1 cellular context compared by ENCODE assay signal in genomic region chr19:38805180-38805579, GRCh38.
TF ChIP-seq lines count a peak whose summit lies in the region.

No MANE protein-coding gene starts in this region.

TF ChIP-seq in HCT116, 20 proteins besides CTCF, POLR2A, EP300 and RAD21:
- no peak for TF ChIP-seq ZNF274 (IDR thresholded peaks at IDR 0.05; ENCODE audit: low read depth, low read length)
- no peak for TF ChIP-seq EZH2phosphoT487 (IDR thresholded peaks at IDR 0.05; ENCODE audit: borderline replicate concordance)
- TF ChIP-seq ELF1 (IDR thresholded peaks at IDR 0.05; ENCODE audit: borderline replicate concordance, low read depth) = no peak; the same call in 1 of the 2 replicates
- TF ChIP-seq CEBPB (IDR thresholded peaks at IDR 0.05; ENCODE audit: low read depth) = no peak
- no peak for TF ChIP-seq FOSL1 (IDR thresholded peaks at IDR 0.05; ENCODE audit: low read depth)
- no peak for TF ChIP-seq ZBTB33 (IDR thresholded peaks at IDR 0.05; ENCODE audit: extremely low read depth, insufficient replicate concordance, low read length)
- TF ChIP-seq POLR2AphosphoS5 (IDR thresholded peaks at IDR 0.05; ENCODE audit: low read depth, low read length) = no peak
- TF ChIP-seq SP1 (IDR thresholded peaks at IDR 0.05; ENCODE audit: low read depth) = no peak
- TF ChIP-seq SIN3A (IDR thresholded peaks at IDR 0.05; ENCODE audit: low read depth) = no peak
- no peak for TF ChIP-seq YY1 (IDR thresholded peaks at IDR 0.05; ENCODE audit: extremely low read depth, insufficient replicate concordance, low read depth, low read length)
- no peak for TF ChIP-seq TCF7L2 (IDR thresholded peaks at IDR 0.05; ENCODE audit: borderline replicate concordance, extremely low read depth, insufficient read depth, insufficient read length)
- no peak for TF ChIP-seq JUND (IDR thresholded peaks at IDR 0.05)
- no peak for TF ChIP-seq SRF (IDR thresholded peaks at IDR 0.05; ENCODE audit: low read depth)
- TF ChIP-seq EZH2 (IDR thresholded peaks at IDR 0.05) = no peak
- TF ChIP-seq ATF3 (IDR thresholded peaks at IDR 0.05) = no peak
- TF ChIP-seq ZFX (IDR thresholded peaks at IDR 0.05) = no peak
- TF ChIP-seq REST (IDR thresholded peaks at IDR 0.05; ENCODE audit: low read depth) = no peak
- no peak for TF ChIP-seq CBX3 (IDR thresholded peaks at IDR 0.05; ENCODE audit: low read depth)
- no peak for TF ChIP-seq MAX (IDR thresholded peaks at IDR 0.05)
- TF ChIP-seq EGR1 (IDR thresholded peaks at IDR 0.05; ENCODE audit: low read depth) = no peak
TF ChIP-seq in HCT116: peak in this region for 0.
